In the genomic region with DNA sequence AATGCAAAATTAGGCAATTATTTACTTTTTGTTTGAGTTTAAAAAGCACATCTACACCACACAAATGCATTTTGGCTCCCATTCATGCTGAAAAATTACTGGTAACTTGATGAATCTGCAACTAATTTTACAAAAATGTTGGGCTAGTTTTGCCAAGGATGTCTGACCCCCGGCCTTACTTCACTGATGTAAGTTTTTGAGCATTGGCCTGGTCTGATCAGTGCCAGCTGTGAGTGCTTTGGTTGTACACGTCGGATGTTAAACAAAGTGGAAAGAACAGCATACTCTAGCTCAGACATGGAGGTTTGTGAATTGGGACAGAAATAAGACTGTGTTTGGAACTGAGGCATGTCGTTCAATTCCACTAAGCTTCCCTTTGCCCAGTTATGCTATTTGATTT, we compare ENCODE assay signal across 18 cellular contexts.
DNase-seq lines count a peak whose midpoint lies in the region; ATAC-seq and TF ChIP-seq lines count a peak whose summit lies in the region.
"Had no signal": no experiment of that assay in that cellular context is flagged by ENCODE, and none has a peak within 500 bp of the region (broad histone marks: within the 10 kb centered on the region; RNA-seq: fewer than 3 reads in every experiment).

No MANE protein-coding gene starts in this region.

- TF ChIP-seq CTCF in choroid plexus epithelial cell (conservative IDR thresholded peaks at IDR 0.05; ENCODE audit: low read depth, low read length) (no peak), foreskin fibroblast (IDR thresholded peaks at IDR 0.05; ENCODE audit: low read depth, low read length) (no peak), lower leg skin (IDR thresholded peaks at IDR 0.05) (no peak)

- TF ChIP-seq POLR2A in lower leg skin (IDR thresholded peaks at IDR 0.05): no peak

- H3K4me3 ChIP-seq in choroid plexus epithelial cell (ENCODE audit: low read depth, low read length) (no peak overlapping the region), foreskin fibroblast (ENCODE audit: low read depth in 1 of 2, low read length in 2 of 2) (no peak overlapping the region), lower leg skin (ENCODE audit: low read depth, poor library complexity, severe bottlenecking) (no peak overlapping the region)
- H3K4me3 ChIP-seq: GM23338 had no signal

- DNase-seq in HCEC 1CT (peak; percentile 24), choroid plexus epithelial cell (ENCODE audit: low read depth) (peak; percentile 26), foreskin fibroblast (peak; percentile 45 to 88), NCI-H1930 (lab: John Stamatoyannopoulos, UW) (no peak), lower leg skin (ENCODE audit: low spot score in 2 of 2) (no peak)
- DNase-seq: Caco-2, HFFc6, MM.1S, NCI-H1105, NCI-H187 treated with DMSO at 0.1 percent for 48 hours, NCI-H2171 treated with DMSO at 0.1 percent for 48 hours, Right ventricle myocardium superior, SK-N-SH had no signal

- intact Hi-C loops in lower leg skin (cut with DNase I; ENCODE audit: low total_unique reads): no loop called here

- ATAC-seq in GM21528 (IDR thresholded peaks at IDR 0.05; ENCODE audit: low FRiP score, unreplicated experiment): no peak
- ATAC-seq in GM18870 (IDR thresholded peaks at IDR 0.05; ENCODE audit: unreplicated experiment): no peak
- ATAC-seq: GM23338, HepG2, Panc1 had no signal

- whole genome bisulfite sequencing in lower leg skin, 2 donors: 54 to 70% methylated on average over 4 of the region's 4 CpGs

Comparison
In these comparisons a context has a peak if more than half of its experiments do, and no peak if none do; other contexts are left out.
1. DNase-seq: peak in HCEC 1CT (single experiment), choroid plexus epithelial cell (single experiment) and foreskin fibroblast (2 of 2); none in NCI-H1930 (0 of 2) and lower leg skin (0 of 2).